Comparison of ENCODE assay signal across 8 cellular contexts in genomic region chr18:44839239-44839666, GRCh38.
DNase-seq lines count a peak whose midpoint lies in the region; ATAC-seq and TF ChIP-seq lines count a peak whose summit lies in the region.

No MANE protein-coding gene starts in this region.

- H3F3A ChIP-seq in OCI-LY1 (ENCODE audit: insufficient read depth, low read length): no peaks in the 10 kb centered on the region

- intact Hi-C loops in posterior cingulate gyrus (cut with DNase I): no loop called here
- intact Hi-C loops in vagina (cut with DNase I): no loop called here

- TF ChIP-seq POLR2A in vagina (IDR thresholded peaks at IDR 0.05): no peak

- ATAC-seq in HG02884 (IDR thresholded peaks at IDR 0.05; ENCODE audit: unreplicated experiment): peak; percentile 96

- H3K27ac ChIP-seq in OCI-LY1 (ENCODE audit: low read depth, low read length, poor library complexity, severe bottlenecking) (peak overlapping the region; percentile 47), vagina (peak overlapping the region; percentile 22)

- H3K9ac ChIP-seq in OCI-LY1 (ENCODE audit: low read length): peak overlapping the region; percentile 51

- H3K36me3 ChIP-seq in OCI-LY1 (ENCODE audit: insufficient read depth, low read length) (no peaks in the 10 kb centered on the region; the same call in 1 of the 2 replicates), vagina (no peaks in the 10 kb centered on the region)

- H3K79me2 ChIP-seq in OCI-LY1 (ENCODE audit: insufficient read depth, low read length): no peaks in the 10 kb centered on the region

- H3K9me3 ChIP-seq in OCI-LY1 (ENCODE audit: low read length) (no peaks in the 10 kb centered on the region), vagina (no peaks in the 10 kb centered on the region)

- no peaks in the 10 kb centered on the region for H3K9me2 ChIP-seq in OCI-LY1 (ENCODE audit: low read depth, low read length)

- H3K4me2 ChIP-seq in OCI-LY1 (ENCODE audit: low read length): peak overlapping the region; percentile 67

- DNase-seq in NK-92 treated with Interleukin-12 subunit alpha and Interleukin-12 subunit beta, amount 100 ng/mL, for 24 hours (lab: John Stamatoyannopoulos, UW): peak; percentile 75
- no peak for DNase-seq in NK-92 (lab: John Stamatoyannopoulos, UW; ENCODE audit: unreplicated experiment)
- peak; percentile 56 for DNase-seq in activated T-cell treated with anti-CD3 and anti-CD28 coated beads for 24 hours (ENCODE audit: low read depth)
- DNase-seq in fibroblast of the conjunctiva (ENCODE audit: low read depth): peak; percentile 23
- DNase-seq in posterior cingulate gyrus: peak in 9 of 10 donors; percentile 32 to 90 (median 51)
- DNase-seq in vagina (ENCODE audit: extremely low spot score in 2 of 2): no peak

- H3K4me1 ChIP-seq in OCI-LY1 (ENCODE audit: insufficient read depth, low read length, severe bottlenecking): peaks cover 32% of the 10 kb centered on the region
- peaks cover 53% of the 10 kb centered on the region for H3K4me1 ChIP-seq in vagina

- peak overlapping the region; percentile 20 for H3K4me3 ChIP-seq in OCI-LY1 (ENCODE audit: low read depth, low read length, poor library complexity, severe bottlenecking)
- H3K4me3 ChIP-seq in vagina: no peak overlapping the region

- no peaks in the 10 kb centered on the region for H3K27me3 ChIP-seq in OCI-LY1 (ENCODE audit: insufficient read depth, low read length)
- no peaks in the 10 kb centered on the region for H3K27me3 ChIP-seq in vagina

- no peaks in the 10 kb centered on the region for H4K20me1 ChIP-seq in OCI-LY1 (ENCODE audit: insufficient read depth, low read length)

- no peak overlapping the region for H2AFZ ChIP-seq in OCI-LY1 (ENCODE audit: low read length)

- TF ChIP-seq CTCF in OCI-LY1 (IDR thresholded peaks at IDR 0.05; ENCODE audit: low read length): no peak
- TF ChIP-seq CTCF in vagina (IDR thresholded peaks at IDR 0.05): no peak

Comparison
In these comparisons a context has a peak if more than half of its experiments do, and no peak if none do; other contexts are left out.
1. DNase-seq: peak in NK-92 treated with Interleukin-12 subunit alpha and Interleukin-12 subunit beta, amount 100 ng/mL, for 24 hours (single experiment), activated T-cell treated with anti-CD3 and anti-CD28 coated beads for 24 hours (single experiment), fibroblast of the conjunctiva (single experiment) and posterior cingulate gyrus (9 of 10); none in NK-92 (single experiment) and vagina (0 of 2).